In the genomic region with DNA sequence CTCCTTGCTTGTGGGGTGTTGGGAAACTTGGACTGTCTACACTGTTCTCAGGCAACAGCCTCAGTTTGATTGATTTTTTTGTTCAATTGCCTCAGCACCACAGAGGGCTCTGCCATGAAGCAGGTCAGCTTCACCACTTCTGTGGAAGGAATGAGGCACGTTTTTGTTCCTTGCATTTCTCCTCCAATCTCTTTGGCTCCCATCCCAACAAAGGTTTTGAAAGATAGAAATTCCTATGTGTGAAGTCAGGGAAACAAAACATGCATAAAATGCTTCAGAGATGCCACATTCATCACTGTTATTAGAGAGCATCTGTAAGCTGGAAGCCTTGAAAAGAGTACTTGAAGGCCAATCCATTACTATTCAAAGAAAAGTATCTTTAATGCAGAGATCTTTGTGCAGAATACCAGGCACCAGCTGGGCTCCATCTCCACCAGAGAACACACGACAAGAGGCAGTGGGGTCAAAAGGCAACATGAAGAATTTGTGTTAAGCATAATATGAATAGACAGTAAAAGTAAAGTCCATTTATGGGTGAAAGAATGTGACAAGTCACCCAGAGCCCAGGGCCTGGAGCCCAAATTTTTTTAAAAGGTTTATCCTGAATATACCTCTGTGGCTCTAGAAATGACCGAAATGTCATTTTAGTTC, we compare ENCODE assay signal across 1 cellular context.
TF ChIP-seq lines count a peak whose summit lies in the region.

No MANE protein-coding gene starts in this region.

TF ChIP-seq in IMR-90, 13 proteins besides CTCF, POLR2A, EP300 and RAD21:
- TF ChIP-seq ELK1 (IDR thresholded peaks at IDR 0.05; ENCODE audit: borderline replicate concordance, low read depth, low read length) = no peak
- TF ChIP-seq CEBPB (IDR thresholded peaks at IDR 0.05; ENCODE audit: low read depth, low read length) = peak; percentile 9; the same call in 1 of the 2 replicates
